In genomic region chr3:53486961-53487654, GRCh38 we compare ENCODE assay signal across 1 cellular context.
TF ChIP-seq lines count a peak whose summit lies in the region.

No MANE protein-coding gene starts in this region.

TF ChIP-seq in HepG2, 621 proteins besides CTCF, POLR2A, EP300 and RAD21:
- no peak for TF ChIP-seq HMGXB4 (CRISPR knock-in tag; IDR thresholded peaks at IDR 0.05; ENCODE audit: borderline replicate concordance in 1 of 2, low read depth in 1 of 2)
- no peak for TF ChIP-seq BCL3 (CRISPR knock-in tag; IDR thresholded peaks at IDR 0.05)
- no peak for TF ChIP-seq HBP1 (CRISPR knock-in tag; IDR thresholded peaks at IDR 0.05; ENCODE audit: low read depth)
- no peak for TF ChIP-seq MEF2D (CRISPR knock-in tag; IDR thresholded peaks at IDR 0.05)
- TF ChIP-seq ZBTB33 (CRISPR knock-in tag; IDR thresholded peaks at IDR 0.05), result peak; percentile 77
- TF ChIP-seq GMEB1 (CRISPR knock-in tag; IDR thresholded peaks at IDR 0.05; ENCODE audit: borderline replicate concordance), result no peak
- TF ChIP-seq HMGA1 (CRISPR knock-in tag; conservative IDR thresholded peaks at IDR 0.05), result no peak
- TF ChIP-seq PLSCR1 (CRISPR knock-in tag; IDR thresholded peaks at IDR 0.05; ENCODE audit: borderline replicate concordance), result no peak
- peak; percentile 25; the same call in 1 of the 2 replicates for TF ChIP-seq STAG1 (CRISPR knock-in tag; IDR thresholded peaks at IDR 0.05)
- TF ChIP-seq SUZ12 (IDR thresholded peaks at IDR 0.05; ENCODE audit: low read depth, low read length), result no peak
- TF ChIP-seq SMC3 (IDR thresholded peaks at IDR 0.05; ENCODE audit: low read length), result 0 out of 2 replicates have a peak, but pooled peaks have one; percentile 6
